20 cellular contexts compared by ENCODE assay signal in the genomic region with DNA sequence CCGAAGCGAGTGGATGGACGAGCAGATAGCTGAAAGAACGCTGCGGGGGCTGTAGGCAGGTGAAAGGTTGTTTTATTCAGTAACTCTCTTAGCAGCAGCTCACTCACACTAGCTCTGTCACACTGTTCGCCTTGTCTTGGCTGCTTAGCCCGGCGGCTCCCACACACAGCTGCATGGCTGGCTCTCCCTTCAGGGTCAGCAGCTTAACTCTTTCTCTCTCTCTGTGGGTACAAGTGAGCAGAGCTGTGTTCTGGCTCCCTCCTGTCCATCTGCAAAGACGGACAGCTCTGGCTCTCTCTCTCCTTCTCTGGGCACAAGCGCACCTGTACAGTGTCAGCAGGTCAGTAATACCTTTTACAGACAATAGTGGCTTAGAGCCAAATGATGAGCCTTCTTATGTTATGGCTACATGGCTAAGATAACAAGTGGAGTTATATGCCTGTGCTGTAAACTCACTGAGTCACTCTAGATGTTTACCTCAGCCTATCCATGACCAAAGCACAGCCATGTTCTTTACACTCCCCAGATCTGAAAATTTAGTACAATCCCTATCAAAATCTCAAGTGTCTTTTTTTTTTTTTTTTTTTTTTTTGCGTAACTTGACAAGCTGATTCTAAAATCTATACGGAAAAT.
A peak's percentile ranks its signal among the peaks of the same experiment; 100 is the strongest.
DNase-seq lines count a peak whose midpoint lies in the region; ATAC-seq and TF ChIP-seq lines count a peak whose summit lies in the region.
"Had no signal": no experiment of that assay in that cellular context is flagged by ENCODE, and none has a peak within 500 bp of the region (broad histone marks: within the 10 kb centered on the region; RNA-seq: fewer than 3 reads in every experiment).

No MANE protein-coding gene starts in this region.

- H3K36me3 ChIP-seq in adrenal gland (replicated peaks in 1 of 2) (no peaks in the 10 kb centered on the region), kidney epithelial cell (ENCODE audit: control insufficient read depth, insufficient read depth, low read length) (no peaks in the 10 kb centered on the region)
- H3K36me3 ChIP-seq: SJCRH30, tibial nerve had no signal

- H3K27me3 ChIP-seq in adrenal gland (no peaks in the 10 kb centered on the region), kidney epithelial cell (ENCODE audit: control insufficient read depth, insufficient read depth, low read length) (no peaks in the 10 kb centered on the region)
- H3K27me3 ChIP-seq: body of pancreas, SJCRH30, tibial nerve had no signal

- peaks cover 13 to 16% of the 10 kb centered on the region in 2 donors for H3K36me3 Mint-ChIP-seq in activated naive CD4-positive, alpha-beta T cell treated with anti-CD3 and anti-CD28 coated beads, Interleukin-2, amount 50 U/mL, for 72 hours

- H3K4me1 ChIP-seq in adrenal gland (replicated peaks in 1 of 2) = peaks cover 0 to 2% of the 10 kb centered on the region in 2 donors
- H3K4me1 ChIP-seq: body of pancreas, SJCRH30, tibial nerve had no signal

- peak overlapping the region in 1 of 5 donors; percentile 21 for H3K27ac ChIP-seq in adrenal gland
- H3K27ac ChIP-seq: body of pancreas, SJCRH30, tibial nerve, VCaP had no signal

- peak; percentile 30 for ATAC-seq in sciatic nerve
- ATAC-seq in HG02938 (IDR thresholded peaks at IDR 0.05; ENCODE audit: unreplicated experiment) = no peak
- ATAC-seq in activated naive CD4-positive, alpha-beta T cell treated with anti-CD3 and anti-CD28 coated beads, Interleukin-2, amount 50 U/mL, for 72 hours = no peak
- no peak for ATAC-seq in GM18868 (IDR thresholded peaks at IDR 0.05; ENCODE audit: unreplicated experiment)
- ATAC-seq: body of pancreas; effector memory CD8-positive, alpha-beta T cell had no signal

- peak overlapping the region in 2 of 4 donors; percentile 18 to 57 for H3K4me3 ChIP-seq in adrenal gland
- H3K4me3 ChIP-seq in kidney epithelial cell (ENCODE audit: low read depth, low read length) = peak overlapping the region; percentile 12
- H3K4me3 ChIP-seq: body of pancreas, SJCRH30, tibial nerve had no signal

- no peak for TF ChIP-seq POLR2A in adrenal gland (IDR thresholded peaks at IDR 0.05)

- H3K9me3 ChIP-seq in adrenal gland (replicated peaks in 1 of 3) = no peaks in the 10 kb centered on the region
- H3K9me3 ChIP-seq: body of pancreas, SJCRH30 had no signal

- TF ChIP-seq CTCF in adrenal gland (IDR thresholded peaks at IDR 0.05) (no peak), kidney epithelial cell (IDR thresholded peaks at IDR 0.05; ENCODE audit: insufficient read depth, low read length, poor library complexity, severe bottlenecking) (no peak)

- intact Hi-C loops in adrenal gland (cut with DNase I) = no loop called here
- intact Hi-C loops in sciatic nerve (cut with DNase I) = no loop called here

- 43 to 56% (median 46%) methylated on average over 12 of the region's 12 CpGs for WGBS in adrenal gland, 4 donors

- H3K27ac Mint-ChIP-seq in activated naive CD4-positive, alpha-beta T cell treated with anti-CD3 and anti-CD28 coated beads, Interleukin-2, amount 50 U/mL, for 72 hours = no peak overlapping the region
- H3K27ac Mint-ChIP-seq: effector memory CD8-positive, alpha-beta T cell had no signal

- peak; percentile 17 for DNase-seq in NCI-H82 (lab: John Stamatoyannopoulos, UW)
- no peak for DNase-seq in NCI-H82 treated with DMSO at 0.1 percent for 48 hours (lab: John Stamatoyannopoulos, UW; ENCODE audit: unreplicated experiment)
- peak in 5 of 7 donors; percentile 27 to 42 (median 34) for DNase-seq in adrenal gland
- DNase-seq in kidney epithelial cell (ENCODE audit: low read depth) = peak; percentile 34
- DNase-seq in sciatic nerve (ENCODE audit: low spot score) = no peak
- no peak for DNase-seq in activated naive CD4-positive, alpha-beta T cell treated with anti-CD3 and anti-CD28 coated beads, Interleukin-2, amount 50 U/mL, for 72 hours (ENCODE audit: low spot score in 2 of 2)
- DNase-seq: activated effector memory CD4-positive, alpha-beta T cell treated with anti-CD3 and anti-CD28 coated beads, Interleukin-2, amount 50 U/mL, for 16 hours; body of pancreas; DMS 273 treated with DMSO at 0.1 percent for 48 hours; effector memory CD8-positive, alpha-beta T cell; glutamatergic neuron; left cardiac atrium; NCI-H1092 treated with DMSO at 0.1 percent for 48 hours; NCI-H524; SJCRH30; stimulated activated CD4-positive, alpha-beta T cell treated with anti-CD3 and anti-CD28 coated beads, Interleukin-12 subunit alpha, Interleukin-12 subunit beta, amount 100 ng/mL, for 4 hours had no signal

- H3K9me3 Mint-ChIP-seq in activated naive CD4-positive, alpha-beta T cell treated with anti-CD3 and anti-CD28 coated beads, Interleukin-2, amount 50 U/mL, for 72 hours = peaks cover 18 to 26% of the 10 kb centered on the region in 2 donors

Comparison
In these comparisons a context has a peak if more than half of its experiments do, and no peak if none do; other contexts are left out.
1. DNase-seq: peak in NCI-H82 (single experiment), adrenal gland (5 of 7) and kidney epithelial cell (single experiment); none in NCI-H82 treated with DMSO at 0.1 percent for 48 hours (single experiment), sciatic nerve (single experiment) and activated naive CD4-positive, alpha-beta T cell treated with anti-CD3 and anti-CD28 coated beads, Interleukin-2, amount 50 U/mL, for 72 hours (0 of 2).